Comparison of ENCODE assay signal across 1 cellular context in genomic region chr7:74306737-74307469, GRCh38.
TF ChIP-seq lines count a peak whose summit lies in the region.

No MANE protein-coding gene starts in this region.

TF ChIP-seq in K562, 482 proteins besides CTCF, POLR2A, EP300 and RAD21 (continued from another document and continues in another):
- TF ChIP-seq ZBTB26 (CRISPR knock-in tag; IDR thresholded peaks at IDR 0.05) (no peak), PHTF2 (CRISPR knock-in tag; IDR thresholded peaks at IDR 0.05) (no peak), CHD4 (IDR thresholded peaks at IDR 0.05; ENCODE audit: insufficient read depth, insufficient replicate concordance, low read depth, low read length, poor library complexity, severe bottlenecking) (peak; percentile 92), SREBF1 (IDR thresholded peaks at IDR 0.05; ENCODE audit: borderline replicate concordance, low read depth, low read length) (no peak), MECOM (CRISPR knock-in tag; IDR thresholded peaks at IDR 0.05) (no peak), ZZZ3 (IDR thresholded peaks at IDR 0.05) (no peak), FOXJ2 (tag; IDR thresholded peaks at IDR 0.05) (no peak), PKNOX1 (IDR thresholded peaks at IDR 0.05) (peak; percentile 67), ATF3 (IDR thresholded peaks at IDR 0.05) (peak; percentile 68), ATF3 (CRISPR knock-in tag; conservative IDR thresholded peaks at IDR 0.05) (no peak), MCM3 (IDR thresholded peaks at IDR 0.05) (no peak), MEIS2 (IDR thresholded peaks at IDR 0.05; ENCODE audit: partially characterized antibody) (peak; percentile 76), ZBTB2 (IDR thresholded peaks at IDR 0.05) (no peak), NFXL1 (CRISPR knock-in tag; IDR thresholded peaks at IDR 0.05) (no peak), KHSRP (IDR thresholded peaks at IDR 0.05) (no peak), XRCC5 (IDR thresholded peaks at IDR 0.05; ENCODE audit: low read depth, low read length) (peak; percentile 44; the same call in 1 of the 2 replicates), MTF1 (CRISPR knock-in tag; IDR thresholded peaks at IDR 0.05; ENCODE audit: borderline replicate concordance) (no peak), ZNF347 (CRISPR knock-in tag; IDR thresholded peaks at IDR 0.05; ENCODE audit: low read depth) (no peak), ZNF561 (CRISPR knock-in tag; conservative IDR thresholded peaks at IDR 0.05) (no peak), AFF1 (IDR thresholded peaks at IDR 0.05; ENCODE audit: low read depth in 1 of 2, partially characterized antibody in 2 of 2) (no peak), CTCFL (IDR thresholded peaks at IDR 0.05; ENCODE audit: borderline replicate concordance, insufficient read depth, low read depth, low read length, poor library complexity, severe bottlenecking) (no peak), HDAC1 (IDR thresholded peaks at IDR 0.05) (peak; percentile 45 to 47; a peak in 3 of 4 replicates), ZC3H11A (IDR thresholded peaks at IDR 0.05; ENCODE audit: low read depth, low read length) (no peak), CCNT2 (IDR thresholded peaks at IDR 0.05; ENCODE audit: borderline replicate concordance, extremely low read depth, insufficient read length, low read depth, low read length) (peak; percentile 28), RNF2 (IDR thresholded peaks at IDR 0.05) (no peak), ZBTB34 (CRISPR knock-in tag; IDR thresholded peaks at IDR 0.05) (no peak), ZNF639 (CRISPR knock-in tag; conservative IDR thresholded peaks at IDR 0.05 in 1 of 2, IDR thresholded peaks at IDR 0.05 in 1 of 2) (no peak), TOE1 (IDR thresholded peaks at IDR 0.05; ENCODE audit: borderline replicate concordance) (no peak), TOE1 (CRISPR knock-in tag; IDR thresholded peaks at IDR 0.05; ENCODE audit: borderline replicate concordance, low read depth) (no peak), ZNF583 (CRISPR knock-in tag; IDR thresholded peaks at IDR 0.05) (no peak), RBFOX2 (IDR thresholded peaks at IDR 0.05; ENCODE audit: low read depth, low read length) (peak; percentile 32; the same call in 1 of the 2 replicates), ZNF274 (IDR thresholded peaks at IDR 0.05; ENCODE audit: borderline replicate concordance, low read depth, low read length) (no peak), MCM5 (IDR thresholded peaks at IDR 0.05; ENCODE audit: low read depth) (no peak), ZNF121 (CRISPR knock-in tag; conservative IDR thresholded peaks at IDR 0.05) (0 out of 2 replicates have a peak, but pooled peaks have one; percentile 19), MYNN (IDR thresholded peaks at IDR 0.05) (no peak), MYNN (CRISPR knock-in tag; IDR thresholded peaks at IDR 0.05) (no peak), REST (CRISPR knock-in tag; IDR thresholded peaks at IDR 0.05; ENCODE audit: low read depth) (no peak), SRF (CRISPR knock-in tag; IDR thresholded peaks at IDR 0.05) (no peak; a peak in 1 of 4 replicates), KAT7 (CRISPR knock-in tag; IDR thresholded peaks at IDR 0.05; ENCODE audit: borderline replicate concordance) (peak; percentile 83; the same call in 1 of the 2 replicates), ZNF77 (CRISPR knock-in tag; IDR thresholded peaks at IDR 0.05) (no peak), ETS1 (conservative IDR thresholded peaks at IDR 0.05; ENCODE audit: control insufficient read depth, low read depth, low read length) (no peak), ESRRB (CRISPR knock-in tag; IDR thresholded peaks at IDR 0.05; ENCODE audit: borderline replicate concordance) (no peak), GABPB1 (CRISPR knock-in tag; IDR thresholded peaks at IDR 0.05) (peak; percentile 19; the same call in 1 of the 2 replicates), NCOA1 (IDR thresholded peaks at IDR 0.05; ENCODE audit: low read depth) (peak; percentile 25; the same call in 1 of the 2 replicates), ESRRA (IDR thresholded peaks at IDR 0.05; ENCODE audit: borderline replicate concordance, low read depth) (0 out of 2 replicates have a peak, but pooled peaks have one; percentile 57), GTF2F1 (IDR thresholded peaks at IDR 0.05; ENCODE audit: low read depth, low read length) (no peak), GATAD2B (IDR thresholded peaks at IDR 0.05; ENCODE audit: borderline replicate concordance) (no peak)
